21 cellular contexts compared by ENCODE assay signal in the genomic region with DNA sequence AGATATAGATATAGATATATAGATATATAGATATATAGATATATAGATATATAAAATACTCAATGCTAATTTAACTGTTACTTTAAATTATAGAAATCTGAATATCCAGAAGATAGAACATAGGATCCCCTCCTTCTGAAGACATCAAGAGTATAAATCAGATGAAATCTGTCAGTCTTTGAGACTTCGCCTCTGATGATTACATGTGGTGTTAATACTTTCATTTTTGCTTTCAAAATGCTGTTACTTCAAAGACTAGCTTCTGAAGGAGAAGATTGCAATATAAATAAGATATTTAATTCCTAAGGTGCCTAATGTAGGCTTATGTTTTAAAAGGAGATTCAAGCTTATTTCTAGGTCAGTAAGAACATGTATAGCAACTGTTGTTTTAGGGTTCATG.
"Had no signal": no experiment of that assay in that cellular context is flagged by ENCODE, and none has a peak within 500 bp of the region (broad histone marks: within the 10 kb centered on the region; RNA-seq: fewer than 3 reads in every experiment).

No MANE protein-coding gene starts in this region.

- ATAC-seq: K562, Panc1, PC-3, T-cell had no signal

- DNase-seq: Kasumi-1, MV-4-11, NCI-H1048, NCI-H1105, NCI-H1417, NCI-H1436 treated with DMSO at 0.1 percent for 48 hours, NCI-H1694, NCI-H187 treated with DMSO at 0.1 percent for 48 hours, NCI-H2081, NCI-H2107, NCI-H2227 treated with DMSO at 0.1 percent for 48 hours, NCI-H524, NCI-H526 treated with DMSO at 0.1 percent for 48 hours, NCI-H748 treated with DMSO at 0.1 percent for 48 hours, PC-3, SHP77, SK-N-SH, SW 1271, T-cell had no signal

- H3K4me3 ChIP-seq: K562 had no signal
